ENCODE assay signal across 31 cellular contexts in the genomic region with DNA sequence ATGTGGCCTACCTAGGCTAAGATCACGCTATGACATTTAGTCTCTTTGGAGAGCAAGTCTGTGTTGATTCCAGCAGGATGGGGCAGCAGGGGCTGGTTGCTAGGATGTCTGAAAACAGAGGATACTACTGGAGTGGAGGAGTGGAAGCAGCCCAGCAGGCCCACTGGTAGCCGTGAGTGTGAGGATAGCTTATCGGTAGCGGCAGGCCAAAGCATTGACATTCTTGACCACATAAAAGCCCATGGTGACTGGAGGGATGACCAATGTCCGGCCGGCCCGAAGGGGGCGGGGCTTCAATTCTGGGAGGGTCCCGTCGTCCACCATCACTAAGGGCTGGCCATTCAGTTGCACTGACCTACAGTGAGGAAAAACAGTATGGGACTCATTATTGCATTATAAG.
"Had no signal": no experiment of that assay in that cellular context is flagged by ENCODE, and none has a peak within 500 bp of the region (broad histone marks: within the 10 kb centered on the region; RNA-seq: fewer than 3 reads in every experiment).

No MANE protein-coding gene starts in this region.

- H3K27ac ChIP-seq: left lung, lower lobe of right lung, neural progenitor cell, neutrophil, parathyroid adenoma, psoas muscle, right lobe of liver, tibial nerve, upper lobe of left lung, vagina had no signal

- H2AFZ ChIP-seq: neural progenitor cell, parathyroid adenoma had no signal

- DNase-seq: hypothalamus; immature natural killer cell; kidney; left colon; left lung; lower lobe of right lung; mammary epithelial cell; mesendoderm; naive B cell; natural killer cell; nephron progenitor cell; occipital lobe; psoas muscle; right lobe of liver; stimulated activated CD4-positive, alpha-beta T cell treated with anti-CD3 and anti-CD28 coated beads, Interleukin-1b, Interleukin-23, amount 100 ng/mL, for 48 hours; stimulated activated CD4-positive, alpha-beta T cell treated with anti-CD3 and anti-CD28 coated beads, Interleukin-2, amount 100 ng/mL, for 48 hours; stimulated activated CD4-positive, alpha-beta T cell treated with anti-CD3 and anti-CD28 coated beads, Interleukin-4, amount 100 ng/mL, for 4 hours; stimulated activated CD8-positive, alpha-beta memory T cell treated with anti-CD3 and anti-CD28 coated beads, Interleukin-4, amount 100 ng/mL, for 48 hours; stimulated activated naive CD4-positive, alpha-beta T cell treated with Interleukin-2 at 50 U/mL for 16 hours; stimulated activated naive CD8-positive, alpha-beta T cell treated with anti-CD3 and anti-CD28 coated beads, Interleukin-15, amount 100 ng/mL, for 72 hours; substantia nigra had no signal

- FAIRE-seq: islet of Langerhans, kidney had no signal

- H3K36me3 ChIP-seq: left lung, lower lobe of right lung, neural progenitor cell, neutrophil, right atrium auricular region, right lobe of liver, tibial nerve, upper lobe of left lung, vagina had no signal

- H3K4me1 ChIP-seq: lower lobe of right lung, parathyroid adenoma, right lobe of liver, vagina had no signal

- H3K27me3 ChIP-seq: right atrium auricular region, right lobe of liver, tibial nerve, upper lobe of left lung, vagina had no signal

- H3K4me3 ChIP-seq: left lung, lower lobe of right lung, neural progenitor cell, psoas muscle, right atrium auricular region, right lobe of liver, smooth muscle cell, tibial nerve, upper lobe of left lung, vagina had no signal

- H3K9me3 ChIP-seq: left lung, lower lobe of right lung, neutrophil, psoas muscle, right atrium auricular region, right lobe of liver, tibial nerve, upper lobe of left lung, vagina had no signal

- H3K79me2 ChIP-seq: parathyroid adenoma had no signal

- H3K4me2 ChIP-seq: neural progenitor cell, smooth muscle cell had no signal

- ATAC-seq: left colon; left lung; lower lobe of right lung; natural killer cell; psoas muscle; right lobe of liver; stimulated activated memory B cell treated with anti-CD40 and anti-IgM and Interleukin-4, amounts not matched to agents 10 μg/mL and 1 μg/mL and 100 μg/mL, for 72 hours; stimulated activated naive CD8-positive, alpha-beta T cell treated with anti-CD3 and anti-CD28 coated beads, Interleukin-15, amount 100 ng/mL, for 72 hours had no signal

- H3K9ac ChIP-seq: neural progenitor cell, parathyroid adenoma had no signal
